12 cellular contexts compared by ENCODE assay signal in genomic region chr2:12116228-12116750, GRCh38.
A peak's percentile ranks its signal among the peaks of the same experiment; 100 is the strongest.
DNase-seq lines count a peak whose midpoint lies in the region; ATAC-seq lines count a peak whose summit lies in the region.
"Had no signal": no experiment of that assay in that cellular context is flagged by ENCODE, and none has a peak within 500 bp of the region (broad histone marks: within the 10 kb centered on the region; RNA-seq: fewer than 3 reads in every experiment).

No MANE protein-coding gene starts in this region.

- no peak overlapping the region for H3K27ac ChIP-seq in trophoblast cell (ENCODE audit: low read depth, low read length)
- H3K27ac ChIP-seq: 22Rv1, HL-60 had no signal

- H3K36me3 ChIP-seq in trophoblast cell (ENCODE audit: control insufficient read depth in 1 of 2, insufficient read depth in 2 of 2, low read length in 2 of 2), result no peaks in the 10 kb centered on the region

- H4K12ac ChIP-seq in trophoblast cell (ENCODE audit: low read depth, low read length), result no peak overlapping the region

- peak overlapping the region; percentile 65 for H3K9ac ChIP-seq in trophoblast cell (ENCODE audit: low read length)

- H4K91ac ChIP-seq in trophoblast cell (ENCODE audit: low read depth, low read length), result no peak overlapping the region

- no peak overlapping the region for H2BK12ac ChIP-seq in trophoblast cell (ENCODE audit: low read length)

- no peak overlapping the region for H2BK5ac ChIP-seq in trophoblast cell (ENCODE audit: low read depth, low read length, poor library complexity)

- no peak overlapping the region for H3K4me2 ChIP-seq in trophoblast cell (ENCODE audit: low read length)

- WGBS in trophoblast cell (ENCODE audit: extremely low coverage, insufficient coverage, insufficient read length), result no CpG with 5 or more reads among the region's 7 CpGs

- peak overlapping the region; percentile 46 for H3K4me3 ChIP-seq in trophoblast cell (ENCODE audit: low read depth, low read length)

- H3K27me3 ChIP-seq in trophoblast cell (ENCODE audit: insufficient read depth, low read length), result no peaks in the 10 kb centered on the region

- no peak overlapping the region for H3K18ac ChIP-seq in trophoblast cell (ENCODE audit: low read length)

- H2BK120ac ChIP-seq in trophoblast cell (ENCODE audit: insufficient read depth, low read length, poor library complexity), result no peak overlapping the region

- H3K36me3 Mint-ChIP-seq in natural killer cell treated with Interleukin-12 subunit alpha and Interleukin-12 subunit beta and Interleukin-15 and Interleukin-18, amount 100 ng/mL, for 72 hours, result no peaks in the 10 kb centered on the region

- peaks cover 4 to 5% of the 10 kb centered on the region in 2 donors for H3K27me3 Mint-ChIP-seq in natural killer cell treated with Interleukin-12 subunit alpha and Interleukin-12 subunit beta and Interleukin-15 and Interleukin-18, amount 100 ng/mL, for 72 hours

- DNase-seq in DMS 273 (lab: John Stamatoyannopoulos, UW; ENCODE audit: unreplicated experiment), result peak; percentile 37
- DNase-seq in DMS 273 treated with DMSO at 0.1 percent for 48 hours (lab: John Stamatoyannopoulos, UW), result no peak
- no peak for DNase-seq in trophoblast cell
- no peak for DNase-seq in natural killer cell treated with Interleukin-12 subunit alpha and Interleukin-12 subunit beta and Interleukin-15 and Interleukin-18, amount 100 ng/mL, for 72 hours (ENCODE audit: low spot score)
- DNase-seq in NCI-H446 (lab: John Stamatoyannopoulos, UW), result no peak
- DNase-seq in activated T-cell treated with anti-CD3 and anti-CD28 coated beads, Interleukin-2, amount 50 U/mL, for 48 hours, result no peak
- DNase-seq: activated T-cell treated with anti-CD3 and anti-CD28 coated beads, Interleukin-2, amount 50 U/mL, for 1 hour; DMS153 had no signal

- H3K4me3 Mint-ChIP-seq in natural killer cell treated with Interleukin-12 subunit alpha and Interleukin-12 subunit beta and Interleukin-15 and Interleukin-18, amount 100 ng/mL, for 72 hours, result no peak overlapping the region

- no peak overlapping the region for H3K27ac Mint-ChIP-seq in natural killer cell treated with Interleukin-12 subunit alpha and Interleukin-12 subunit beta and Interleukin-15 and Interleukin-18, amount 100 ng/mL, for 72 hours

- H3K4ac ChIP-seq in trophoblast cell (ENCODE audit: low read depth, low read length), result no peak overlapping the region

- H3K79me2 ChIP-seq in trophoblast cell (ENCODE audit: control insufficient read depth, insufficient read depth, low read length, poor library complexity), result no peaks in the 10 kb centered on the region

- H3K4me1 Mint-ChIP-seq in natural killer cell treated with Interleukin-12 subunit alpha and Interleukin-12 subunit beta and Interleukin-15 and Interleukin-18, amount 100 ng/mL, for 72 hours (ENCODE audit: low read depth in 2 of 2), result peaks cover 0 to 12% of the 10 kb centered on the region in 2 donors

- no peak overlapping the region for H2AFZ ChIP-seq in trophoblast cell (ENCODE audit: insufficient read depth, low read length, poor library complexity)

- no peaks in the 10 kb centered on the region for H3K4me1 ChIP-seq in trophoblast cell (ENCODE audit: control insufficient read depth in 1 of 2, insufficient read depth in 2 of 2, low read length in 2 of 2)

- ATAC-seq in HG02623 (IDR thresholded peaks at IDR 0.05; ENCODE audit: unreplicated experiment), result peak; percentile 81
- ATAC-seq in HG03520 (IDR thresholded peaks at IDR 0.05; ENCODE audit: unreplicated experiment), result peak; percentile 63
- no peak for ATAC-seq in natural killer cell treated with Interleukin-12 subunit alpha and Interleukin-12 subunit beta and Interleukin-15 and Interleukin-18, amount 100 ng/mL, for 72 hours

- no peak overlapping the region for H4K8ac ChIP-seq in trophoblast cell (ENCODE audit: low read depth, low read length)

- H3K9me3 ChIP-seq in trophoblast cell (ENCODE audit: insufficient read depth, low read depth, low read length), result no peaks in the 10 kb centered on the region

- no peak overlapping the region for H3K23ac ChIP-seq in trophoblast cell (ENCODE audit: low read length)

- H3K9me3 Mint-ChIP-seq in natural killer cell treated with Interleukin-12 subunit alpha and Interleukin-12 subunit beta and Interleukin-15 and Interleukin-18, amount 100 ng/mL, for 72 hours, result no peaks in the 10 kb centered on the region

- no peaks in the 10 kb centered on the region for H3K79me1 ChIP-seq in trophoblast cell (ENCODE audit: low read length)

- no peak overlapping the region for H2AK5ac ChIP-seq in trophoblast cell (ENCODE audit: low read length)

- no peak overlapping the region for H3K14ac ChIP-seq in trophoblast cell (ENCODE audit: low read length)

Comparison
In these comparisons a context has a peak if more than half of its experiments do, and no peak if none do; other contexts are left out.
1. ATAC-seq: peak in HG02623 (single experiment) and HG03520 (single experiment); none in natural killer cell treated with Interleukin-12 subunit alpha and Interleukin-12 subunit beta and Interleukin-15 and Interleukin-18, amount 100 ng/mL, for 72 hours (0 of 2).